In genomic region chr2:230657906-230658305, GRCh38 we compare ENCODE assay signal across 1 cellular context.
A peak's percentile ranks its signal among the peaks of the same experiment; 100 is the strongest.
TF ChIP-seq lines count a peak whose summit lies in the region.

No MANE protein-coding gene starts in this region.

TF ChIP-seq in GM12878, 131 proteins besides CTCF, POLR2A, EP300 and RAD21 (continued from another document):
- no peak for TF ChIP-seq CUX1 (IDR thresholded peaks at IDR 0.05; ENCODE audit: insufficient replicate concordance, low read depth, low read length)
- no peak for TF ChIP-seq RELA (IDR thresholded peaks at IDR 0.05; ENCODE audit: borderline replicate concordance, partially characterized antibody)
- no peak for TF ChIP-seq HSF1 (IDR thresholded peaks at IDR 0.05; ENCODE audit: low read depth, low read length)
- no peak for TF ChIP-seq MLLT1 (IDR thresholded peaks at IDR 0.05)
- TF ChIP-seq RCOR1 (conservative IDR thresholded peaks at IDR 0.05; ENCODE audit: low read depth, low read length), result no peak
- peak; percentile 18 for TF ChIP-seq MEF2B (IDR thresholded peaks at IDR 0.05; ENCODE audit: partially characterized antibody, poor library complexity, severe bottlenecking)
- peak; percentile 20; the same call in 1 of the 2 replicates for TF ChIP-seq LARP7 (IDR thresholded peaks at IDR 0.05)
- no peak for TF ChIP-seq BRCA1 (IDR thresholded peaks at IDR 0.05; ENCODE audit: low read depth, low read length)
- no peak for TF ChIP-seq POLR2AphosphoS2 (IDR thresholded peaks at IDR 0.05; ENCODE audit: low read depth, low read length)
- no peak for TF ChIP-seq CBFB (IDR thresholded peaks at IDR 0.05; ENCODE audit: low read depth)
- no peak for TF ChIP-seq YY1 (IDR thresholded peaks at IDR 0.05; ENCODE audit: low read depth, low read length)
- TF ChIP-seq ZNF217 (IDR thresholded peaks at IDR 0.05), result peak; percentile 54
- TF ChIP-seq DPF2 (IDR thresholded peaks at IDR 0.05), result no peak
- no peak for TF ChIP-seq NR2C2 (IDR thresholded peaks at IDR 0.05; ENCODE audit: borderline replicate concordance, control insufficient read depth, insufficient read length, low read depth)
- no peak for TF ChIP-seq KAT2A (conservative IDR thresholded peaks at IDR 0.05; ENCODE audit: control insufficient read depth, low read depth, low read length)
- TF ChIP-seq KLF5 (IDR thresholded peaks at IDR 0.05; ENCODE audit: partially characterized antibody), result no peak
- TF ChIP-seq SREBF1 (IDR thresholded peaks at IDR 0.05; ENCODE audit: low read length), result no peak
- no peak for TF ChIP-seq TAF1 (IDR thresholded peaks at IDR 0.05; ENCODE audit: borderline replicate concordance, low read depth, low read length)
- no peak for TF ChIP-seq ZNF384 (IDR thresholded peaks at IDR 0.05; ENCODE audit: borderline replicate concordance, low read depth, low read length)
- no peak for TF ChIP-seq ZZZ3 (IDR thresholded peaks at IDR 0.05; ENCODE audit: control insufficient read depth, insufficient read length, low read depth)
- no peak for TF ChIP-seq ZBED1 (IDR thresholded peaks at IDR 0.05; ENCODE audit: borderline replicate concordance)
- no peak for TF ChIP-seq RELB (IDR thresholded peaks at IDR 0.05; ENCODE audit: low read depth)
- TF ChIP-seq NFYA (IDR thresholded peaks at IDR 0.05; ENCODE audit: borderline replicate concordance, low read depth, low read length), result no peak
- no peak for TF ChIP-seq E4F1 (IDR thresholded peaks at IDR 0.05; ENCODE audit: borderline replicate concordance, partially characterized antibody)
- TF ChIP-seq ZNF687 (IDR thresholded peaks at IDR 0.05), result peak; percentile 57; the same call in 1 of the 2 replicates
